Comparison of ENCODE assay signal across 1 cellular context in genomic region chr22:19717691-19718254, GRCh38.
A peak's percentile ranks its signal among the peaks of the same experiment; 100 is the strongest.
TF ChIP-seq lines count a peak whose summit lies in the region.

No MANE protein-coding gene starts in this region.

TF ChIP-seq in K562, 482 proteins besides CTCF, POLR2A, EP300 and RAD21 (continued from another document and continues in another):
- TF ChIP-seq ZNF407 (IDR thresholded peaks at IDR 0.05; ENCODE audit: low read depth): peak; percentile 62; the same call in 1 of the 2 replicates
- no peak for TF ChIP-seq DLX4 (CRISPR knock-in tag; IDR thresholded peaks at IDR 0.05)
- no peak for TF ChIP-seq MGA (IDR thresholded peaks at IDR 0.05)
- TF ChIP-seq ZBTB1 (CRISPR knock-in tag; IDR thresholded peaks at IDR 0.05; ENCODE audit: borderline replicate concordance, low read depth): no peak
- no peak for TF ChIP-seq ZNF780A (CRISPR knock-in tag; IDR thresholded peaks at IDR 0.05)
- peak; percentile 82; the same call in 1 of the 2 replicates for TF ChIP-seq MXI1 (IDR thresholded peaks at IDR 0.05; ENCODE audit: low read depth, low read length)
- TF ChIP-seq MTA1 (IDR thresholded peaks at IDR 0.05; ENCODE audit: borderline replicate concordance): peak; percentile 90
- TF ChIP-seq SPI1 (IDR thresholded peaks at IDR 0.05; ENCODE audit: borderline replicate concordance, low read depth, low read length): no peak
- TF ChIP-seq SRSF7 (optimal IDR thresholded peaks at IDR 0.05; ENCODE audit: low read depth, low read length): no peak
- TF ChIP-seq ZNF184 (CRISPR knock-in tag; IDR thresholded peaks at IDR 0.05): no peak
- TF ChIP-seq HNRNPL (IDR thresholded peaks at IDR 0.05; ENCODE audit: low read depth, low read length): peak; percentile 88
- no peak for TF ChIP-seq RFX5 (IDR thresholded peaks at IDR 0.05; ENCODE audit: low read depth, low read length)
- TF ChIP-seq ZHX1 (conservative IDR thresholded peaks at IDR 0.05; ENCODE audit: low read length): peak; percentile 88
- peak; percentile 28 for TF ChIP-seq DACH1 (IDR thresholded peaks at IDR 0.05; ENCODE audit: partially characterized antibody)
- TF ChIP-seq ZZZ3 (IDR thresholded peaks at IDR 0.05): no peak
- TF ChIP-seq WHSC1 (IDR thresholded peaks at IDR 0.05; ENCODE audit: low read length): no peak
- TF ChIP-seq BCOR (IDR thresholded peaks at IDR 0.05): peak; percentile 94
- no peak for TF ChIP-seq SNAPC5 (CRISPR knock-in tag; IDR thresholded peaks at IDR 0.05)
- TF ChIP-seq HDAC1 (IDR thresholded peaks at IDR 0.05): peak in 1 of 2 experiments; percentile 98; a peak in 2 of 4 replicates
- TF ChIP-seq NFE2 (IDR thresholded peaks at IDR 0.05; ENCODE audit: low read depth): no peak
- TF ChIP-seq DDX20 (tag; IDR thresholded peaks at IDR 0.05; ENCODE audit: low read depth): no peak
- peak; percentile 35 to 78; a peak in 2 of 4 replicates for TF ChIP-seq TBL1XR1 (IDR thresholded peaks at IDR 0.05; ENCODE audit: low read length in 2 of 2)
- no peak for TF ChIP-seq ZNF444 (CRISPR knock-in tag; IDR thresholded peaks at IDR 0.05)
- TF ChIP-seq ZNF445 (CRISPR knock-in tag; IDR thresholded peaks at IDR 0.05; ENCODE audit: low read depth): no peak
- no peak for TF ChIP-seq ETS2 (tag; IDR thresholded peaks at IDR 0.05; ENCODE audit: borderline replicate concordance, poor library complexity, severe bottlenecking)
- TF ChIP-seq LCOR (CRISPR knock-in tag; IDR thresholded peaks at IDR 0.05): no peak
- TF ChIP-seq ZNF224 (CRISPR knock-in tag; IDR thresholded peaks at IDR 0.05): no peak
- no peak for TF ChIP-seq ZNF280A (IDR thresholded peaks at IDR 0.05; ENCODE audit: low read depth, partially characterized antibody)
- TF ChIP-seq ZKSCAN8 (CRISPR knock-in tag; IDR thresholded peaks at IDR 0.05): no peak
- TF ChIP-seq MYC (IDR thresholded peaks at IDR 0.05; ENCODE audit: low read depth, low read length): peak; percentile 97
- TF ChIP-seq MYC (CRISPR knock-in tag; IDR thresholded peaks at IDR 0.05; ENCODE audit: borderline replicate concordance, low read depth): peak; percentile 95
- TF ChIP-seq USF2 (CRISPR knock-in tag; IDR thresholded peaks at IDR 0.05): no peak
- TF ChIP-seq GATAD2B (IDR thresholded peaks at IDR 0.05; ENCODE audit: borderline replicate concordance): no peak
- no peak for TF ChIP-seq KLF6 (CRISPR knock-in tag; IDR thresholded peaks at IDR 0.05; ENCODE audit: borderline replicate concordance)
